ENCODE assay signal across 28 cellular contexts in the genomic region with DNA sequence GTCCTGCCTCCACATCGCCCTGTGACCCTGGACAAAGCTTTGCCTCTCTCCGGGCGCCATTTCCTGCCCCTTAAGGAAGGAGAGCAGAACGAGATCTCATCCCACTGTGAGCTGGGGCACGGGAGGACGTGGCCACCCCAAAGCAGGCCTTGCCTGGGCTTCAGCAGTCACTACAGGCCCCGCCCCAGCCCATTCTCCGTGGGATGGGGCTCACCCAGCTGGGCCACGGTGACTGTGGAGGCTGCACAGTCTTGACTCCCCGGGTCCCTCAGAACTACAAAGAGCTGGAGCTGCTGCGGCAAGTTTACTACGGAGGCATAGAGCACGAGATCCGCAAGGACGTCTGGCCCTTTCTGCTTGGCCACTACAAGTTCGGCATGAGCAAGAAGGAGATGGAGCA.
"Had no signal": no experiment of that assay in that cellular context is flagged by ENCODE, and none has a peak within 500 bp of the region (broad histone marks: within the 10 kb centered on the region; RNA-seq: fewer than 3 reads in every experiment).

No MANE protein-coding gene starts in this region.

- H3K9me3 ChIP-seq: neutrophil, ovary, psoas muscle, right lobe of liver, sigmoid colon, suprapubic skin, testis, tibial artery, transverse colon, upper lobe of right lung, uterus had no signal

- H3K79me2 ChIP-seq: parathyroid adenoma had no signal

- H3K36me3 ChIP-seq: ovary, transverse colon, uterus had no signal

- H3K4me1 Mint-ChIP-seq: naive thymus-derived CD4-positive, alpha-beta T cell; natural killer cell; stimulated activated memory B cell treated with anti-CD40 and anti-IgM and Interleukin-4, amounts not matched to agents 10 μg/mL and 1 μg/mL and 100 μg/mL, for 72 hours; stimulated activated naive CD8-positive, alpha-beta T cell treated with anti-CD3 and anti-CD28 coated beads, Interleukin-15, amount 100 ng/mL, for 72 hours had no signal

- H3K27ac Mint-ChIP-seq: naive thymus-derived CD4-positive, alpha-beta T cell; natural killer cell; nephron; progenitor cell of endocrine pancreas; stimulated activated memory B cell treated with anti-CD40 and anti-IgM and Interleukin-4, amounts not matched to agents 10 μg/mL and 1 μg/mL and 100 μg/mL, for 72 hours; type B pancreatic cell had no signal

- DNase-seq: natural killer cell; nucleus accumbens; ovary; psoas muscle; right lobe of liver; sigmoid colon; small intestine; stimulated activated CD4-positive, alpha-beta T cell treated with anti-CD3 and anti-CD28 coated beads, Interleukin-15, amount 100 ng/mL, for 24 hours; stimulated activated CD4-positive, alpha-beta T cell treated with anti-CD3 and anti-CD28 coated beads, Interleukin-2, amount 100 ng/mL, for 24 hours; stimulated activated CD4-positive, alpha-beta T cell treated with anti-CD3 and anti-CD28 coated beads, Interleukin-2, amount 100 ng/mL, for 48 hours; stimulated activated CD4-positive, alpha-beta T cell treated with anti-CD3 and anti-CD28 coated beads, Interleukin-4, amount 100 ng/mL, for 24 hours; stimulated activated naive CD4-positive, alpha-beta T cell; stimulated activated naive CD8-positive, alpha-beta T cell treated with anti-CD3 and anti-CD28 coated beads, Interleukin-15, amount 100 ng/mL, for 72 hours; stimulated activated naive CD8-positive, alpha-beta T cell treated with anti-CD3 and anti-CD28 coated beads, Interleukin-15, Interleukin-2, amounts not matched to agents 100 U/mL and 50 U/mL, for 24 hours; substantia nigra; testis; tibial artery; transverse colon; upper lobe of right lung; uterus had no signal

- H3K36me3 Mint-ChIP-seq: natural killer cell, type B pancreatic cell had no signal

- H3K9ac ChIP-seq: parathyroid adenoma had no signal

- H3K4me3 ChIP-seq: ovary, psoas muscle, right lobe of liver, sigmoid colon, suprapubic skin, testis, tibial artery, transverse colon, upper lobe of right lung, uterus had no signal

- FAIRE-seq: small intestine had no signal

- H3K27ac ChIP-seq: neutrophil, ovary, parathyroid adenoma, psoas muscle, right lobe of liver, sigmoid colon, suprapubic skin, testis, tibial artery, transverse colon, upper lobe of right lung, uterus had no signal

- H3K27me3 Mint-ChIP-seq: naive thymus-derived CD4-positive, alpha-beta T cell; progenitor cell of endocrine pancreas; stimulated activated memory B cell treated with anti-CD40 and anti-IgM and Interleukin-4, amounts not matched to agents 10 μg/mL and 1 μg/mL and 100 μg/mL, for 72 hours; stimulated activated naive CD8-positive, alpha-beta T cell treated with anti-CD3 and anti-CD28 coated beads, Interleukin-15, amount 100 ng/mL, for 72 hours; type B pancreatic cell had no signal

- H3K9me3 Mint-ChIP-seq: naive thymus-derived CD4-positive, alpha-beta T cell; natural killer cell; nephron; stimulated activated memory B cell treated with anti-CD40 and anti-IgM and Interleukin-4, amounts not matched to agents 10 μg/mL and 1 μg/mL and 100 μg/mL, for 72 hours; stimulated activated naive CD8-positive, alpha-beta T cell treated with anti-CD3 and anti-CD28 coated beads, Interleukin-15, amount 100 ng/mL, for 72 hours; type B pancreatic cell had no signal

- H3K4me3 Mint-ChIP-seq: naive thymus-derived CD4-positive, alpha-beta T cell; natural killer cell; nephron; stimulated activated memory B cell treated with anti-CD40 and anti-IgM and Interleukin-4, amounts not matched to agents 10 μg/mL and 1 μg/mL and 100 μg/mL, for 72 hours; stimulated activated naive CD8-positive, alpha-beta T cell treated with anti-CD3 and anti-CD28 coated beads, Interleukin-15, amount 100 ng/mL, for 72 hours; type B pancreatic cell had no signal

- H2AFZ ChIP-seq: parathyroid adenoma had no signal

- H3K27me3 ChIP-seq: neutrophil, ovary, right lobe of liver, sigmoid colon, suprapubic skin, testis, tibial artery, transverse colon, upper lobe of right lung, uterus had no signal

- H3K4me1 ChIP-seq: parathyroid adenoma, psoas muscle, right lobe of liver, testis, tibial artery, upper lobe of right lung, uterus had no signal
